In genomic region chr1:8693092-8693491, GRCh38 we compare ENCODE assay signal across 26 cellular contexts.
"Had no signal": no experiment of that assay in that cellular context is flagged by ENCODE, and none has a peak within 500 bp of the region (broad histone marks: within the 10 kb centered on the region; RNA-seq: fewer than 3 reads in every experiment).

No MANE protein-coding gene starts in this region.

- DNase-seq: activated CD4-positive, alpha-beta T cell treated with anti-CD3 and anti-CD28 coated beads for 4 hours; activated CD4-positive, alpha-beta T cell treated with anti-CD3 and anti-CD28 coated beads, Interleukin-2, amount 50 U/mL, for 4 hours; activated naive CD4-positive, alpha-beta T cell; activated T-cell treated with anti-CD3 and anti-CD28 coated beads for 4 hours; activated T-cell treated with anti-CD3 and anti-CD28 coated beads, Interleukin-2, amount 50 U/mL, for 72 hours; anterior cingulate cortex; colonic mucosa; effector CD8-positive, alpha-beta T cell; gastrocnemius medialis; kidney; left colon; mammary epithelial cell; naive B cell; ovary; psoas muscle; stimulated activated CD4-positive, alpha-beta T cell treated with anti-CD3 and anti-CD28 coated beads, Interleukin-15, amount 100 ng/mL, for 24 hours; stimulated activated CD4-positive, alpha-beta T cell treated with anti-CD3 and anti-CD28 coated beads, Interleukin-2, amount 100 ng/mL, for 24 hours; stimulated activated naive B cell treated with anti-CD40 and anti-IgM and Interleukin-4, amounts not matched to agents 10 μg/mL and 1 μg/mL and 100 μg/mL, for 72 hours; stomach; T-helper 9 cell; tibial artery had no signal

- FAIRE-seq: kidney, TTC549 had no signal

- H3K9me3 ChIP-seq: colonic mucosa, gastrocnemius medialis, ovary, psoas muscle, stomach, tibial artery had no signal

- H3K27ac ChIP-seq: colonic mucosa, gastrocnemius medialis, hepatocyte, ovary, psoas muscle, stomach, tibial artery, VCaP had no signal

- H3K4me2 ChIP-seq: hepatocyte had no signal

- H3K27me3 Mint-ChIP-seq: naive B cell; stimulated activated naive B cell treated with anti-CD40 and anti-IgM and Interleukin-4, amounts not matched to agents 10 μg/mL and 1 μg/mL and 100 μg/mL, for 72 hours had no signal

- H2AFZ ChIP-seq: hepatocyte had no signal

- H3K36me3 ChIP-seq: colonic mucosa, gastrocnemius medialis, ovary, stomach, tibial artery had no signal

- H3K9me3 Mint-ChIP-seq: activated naive CD4-positive, alpha-beta T cell treated with anti-CD3 and anti-CD28 coated beads, Interleukin-2, amount 50 U/mL, for 72 hours; activated T-cell treated with anti-CD3 and anti-CD28 coated beads, Interleukin-2, amount 50 U/mL, for 72 hours; naive B cell; T-helper 1 cell treated with Interleukin-12 subunit alpha and Interleukin-12 subunit beta and Interleukin-4 antibody, amounts not matched to agents 30 μg/mL and 1 μg/mL, for 36 hours had no signal

- H3K4me3 Mint-ChIP-seq: activated T-cell treated with anti-CD3 and anti-CD28 coated beads, Interleukin-2, amount 50 U/mL, for 72 hours; stimulated activated naive B cell treated with anti-CD40 and anti-IgM and Interleukin-4, amounts not matched to agents 10 μg/mL and 1 μg/mL and 100 μg/mL, for 72 hours; T-helper 1 cell treated with Interleukin-12 subunit alpha and Interleukin-12 subunit beta and Interleukin-4 antibody, amounts not matched to agents 30 μg/mL and 1 μg/mL, for 36 hours had no signal

- H3K27me3 ChIP-seq: colonic mucosa, gastrocnemius medialis, hepatocyte, ovary, stomach, tibial artery had no signal

- H3K36me3 Mint-ChIP-seq: activated naive CD4-positive, alpha-beta T cell treated with anti-CD3 and anti-CD28 coated beads, Interleukin-2, amount 50 U/mL, for 72 hours; naive B cell had no signal

- H3K4me1 ChIP-seq: colonic mucosa had no signal

- ATAC-seq: activated naive CD4-positive, alpha-beta T cell treated with anti-CD3 and anti-CD28 coated beads, Interleukin-2, amount 50 U/mL, for 72 hours; activated T-cell treated with anti-CD3 and anti-CD28 coated beads, Interleukin-2, amount 50 U/mL, for 72 hours; gastrocnemius medialis; left colon; psoas muscle; stimulated activated naive B cell treated with anti-CD40 and anti-IgM and Interleukin-4, amounts not matched to agents 10 μg/mL and 1 μg/mL and 100 μg/mL, for 72 hours had no signal

- H3K4me3 ChIP-seq: colonic mucosa, gastrocnemius medialis, hepatocyte, ovary, psoas muscle, stomach, tibial artery had no signal

- H3K27ac Mint-ChIP-seq: activated naive CD4-positive, alpha-beta T cell treated with anti-CD3 and anti-CD28 coated beads, Interleukin-2, amount 50 U/mL, for 72 hours; activated T-cell treated with anti-CD3 and anti-CD28 coated beads, Interleukin-2, amount 50 U/mL, for 72 hours; stimulated activated naive B cell treated with anti-CD40 and anti-IgM and Interleukin-4, amounts not matched to agents 10 μg/mL and 1 μg/mL and 100 μg/mL, for 72 hours; T-helper 1 cell treated with Interleukin-12 subunit alpha and Interleukin-12 subunit beta and Interleukin-4 antibody, amounts not matched to agents 30 μg/mL and 1 μg/mL, for 36 hours had no signal
